ENCODE assay signal across 8 cellular contexts in genomic region chr6:150491131-150491795, GRCh38.
DNase-seq lines count a peak whose midpoint lies in the region; ATAC-seq and TF ChIP-seq lines count a peak whose summit lies in the region.

No MANE protein-coding gene starts in this region.

- no peaks in the 10 kb centered on the region for H3K27me3 ChIP-seq in CD8-positive, alpha-beta memory T cell (ENCODE audit: insufficient read depth, low read length, poor library complexity, severe bottlenecking)

- H3K4me3 Mint-ChIP-seq in CD8-positive, alpha-beta memory T cell: peak overlapping the region in 6 of 7 donors; percentile 38 to 79 (median 58)
- no peak overlapping the region for H3K4me3 Mint-ChIP-seq in chondrocyte (ENCODE audit: unreplicated experiment)
- no peak overlapping the region for H3K4me3 Mint-ChIP-seq in progenitor cell of endocrine pancreas (ENCODE audit: low read depth)

- H3K9me3 ChIP-seq in CD8-positive, alpha-beta memory T cell (ENCODE audit: low read length): no peaks in the 10 kb centered on the region

- H3K4me3 ChIP-seq in CD8-positive, alpha-beta memory T cell (ENCODE audit: low read length): no peak overlapping the region

- H3K4me1 ChIP-seq in CD8-positive, alpha-beta memory T cell (ENCODE audit: insufficient read depth, low read length): peaks cover 14% of the 10 kb centered on the region

- peaks cover 16 to 24% (median 22%) of the 10 kb centered on the region in 3 donors for H3K4me1 Mint-ChIP-seq in CD8-positive, alpha-beta memory T cell
- H3K4me1 Mint-ChIP-seq in chondrocyte (ENCODE audit: low read depth) (peaks cover 13% of the 10 kb centered on the region), progenitor cell of endocrine pancreas (ENCODE audit: low read depth) (peaks cover 11% of the 10 kb centered on the region)

- no peaks in the 10 kb centered on the region for H3K36me3 ChIP-seq in CD8-positive, alpha-beta memory T cell (ENCODE audit: insufficient read depth, low read length)

- no peaks in the 10 kb centered on the region for H3K27me3 Mint-ChIP-seq in CD8-positive, alpha-beta memory T cell
- H3K27me3 Mint-ChIP-seq in chondrocyte (ENCODE audit: low read depth) (no peaks in the 10 kb centered on the region), progenitor cell of endocrine pancreas (no peaks in the 10 kb centered on the region)

- peak in 1 of 5 donors; percentile 39 for DNase-seq in CD8-positive, alpha-beta memory T cell
- no peak for DNase-seq in chondrocyte (ENCODE audit: low spot score)
- no peak for DNase-seq in effector CD8-positive, alpha-beta T cell (lab: John Stamatoyannopoulos, UW)
- DNase-seq in caudate nucleus (lab: John Stamatoyannopoulos, UW): no peak
- DNase-seq in medulla oblongata (ENCODE audit: extremely low spot score): no peak
- no peak for DNase-seq in progenitor cell of endocrine pancreas (ENCODE audit: low spot score, unreplicated experiment)

- peaks cover 0 to 2% (median 0%) of the 10 kb centered on the region in 5 donors for H3K9me3 Mint-ChIP-seq in CD8-positive, alpha-beta memory T cell
- H3K9me3 Mint-ChIP-seq in chondrocyte (ENCODE audit: low read depth): peaks cover 2% of the 10 kb centered on the region
- H3K9me3 Mint-ChIP-seq in progenitor cell of endocrine pancreas (ENCODE audit: low read depth): peaks cover 7% of the 10 kb centered on the region

- POLR2A ChIA-PET in CD8-positive, alpha-beta memory T cell (lab: Charles Lee): interaction anchor here (0.5 kb wide), 1 partner anchor 1361 kb away, joined by 3 read pairs; no protein-coding TSS in a partner anchor

- H3K27ac Mint-ChIP-seq in CD8-positive, alpha-beta memory T cell: peak overlapping the region in 5 of 8 donors; percentile 62 to 84 (median 71)
- peak overlapping the region; percentile 51 for H3K27ac Mint-ChIP-seq in chondrocyte (ENCODE audit: unreplicated experiment)
- no peak overlapping the region for H3K27ac Mint-ChIP-seq in progenitor cell of endocrine pancreas

- no peak for TF ChIP-seq CTCF in chondrocyte (IDR thresholded peaks at IDR 0.05)
- no peak for TF ChIP-seq CTCF in progenitor cell of endocrine pancreas (IDR thresholded peaks at IDR 0.05; ENCODE audit: unreplicated experiment)

- peaks cover 0 to 4% (median 0%) of the 10 kb centered on the region in 3 donors for H3K36me3 Mint-ChIP-seq in CD8-positive, alpha-beta memory T cell
- no peaks in the 10 kb centered on the region for H3K36me3 Mint-ChIP-seq in chondrocyte (ENCODE audit: low read depth)
- H3K36me3 Mint-ChIP-seq in progenitor cell of endocrine pancreas (ENCODE audit: insufficient read depth): no peaks in the 10 kb centered on the region

- CTCF ChIA-PET in CD8-positive, alpha-beta memory T cell (lab: Charles Lee): interaction anchor here (1.1 kb wide), 1 partner anchor 108 kb away, joined by 3 read pairs; no protein-coding TSS in a partner anchor

- ATAC-seq in GM21390 (IDR thresholded peaks at IDR 0.05; ENCODE audit: unreplicated experiment) (peak; percentile 91), HG03571 (IDR thresholded peaks at IDR 0.05; ENCODE audit: unreplicated experiment) (peak; percentile 94)

- no peak overlapping the region for H3K27ac ChIP-seq in CD8-positive, alpha-beta memory T cell (ENCODE audit: low read depth, low read length)
- H3K27ac ChIP-seq in caudate nucleus (ENCODE audit: low read depth, low read length): no peak overlapping the region

Comparison
In these comparisons a context has a peak if more than half of its experiments do, and no peak if none do; other contexts are left out.
1. H3K4me3 Mint-ChIP-seq: peak in CD8-positive, alpha-beta memory T cell (6 of 7); none in chondrocyte (single experiment) and progenitor cell of endocrine pancreas (single experiment).